ENCODE assay signal across 1 cellular context in genomic region chr2:71465961-71466300, GRCh38.
TF ChIP-seq lines count a peak whose summit lies in the region.

No MANE protein-coding gene starts in this region.

TF ChIP-seq in HepG2, 621 proteins besides CTCF, POLR2A, EP300 and RAD21:
- TF ChIP-seq SP4 (CRISPR knock-in tag; IDR thresholded peaks at IDR 0.05) (no peak), LBX2 (CRISPR knock-in tag; IDR thresholded peaks at IDR 0.05; ENCODE audit: borderline replicate concordance) (no peak), PRPF4 (IDR thresholded peaks at IDR 0.05; ENCODE audit: low read depth, low read length, poor library complexity, severe bottlenecking) (no peak), ADNP (CRISPR knock-in tag; IDR thresholded peaks at IDR 0.05) (no peak)
